ENCODE assay signal across 19 cellular contexts in genomic region chr22:35842519-35842913, GRCh38.
A peak's percentile ranks its signal among the peaks of the same experiment; 100 is the strongest.
DNase-seq lines count a peak whose midpoint lies in the region; TF ChIP-seq lines count a peak whose summit lies in the region.
"Had no signal": no experiment of that assay in that cellular context is flagged by ENCODE, and none has a peak within 500 bp of the region (broad histone marks: within the 10 kb centered on the region; RNA-seq: fewer than 3 reads in every experiment).

No MANE protein-coding gene starts in this region.

- H3K4me3 ChIP-seq in MM.1S (ENCODE audit: low read length): no peak overlapping the region
- H3K4me3 ChIP-seq in ectodermal cell (ENCODE audit: insufficient read depth, low read depth, low read length): no peak overlapping the region
- no peak overlapping the region for H3K4me3 ChIP-seq in sigmoid colon
- H3K4me3 ChIP-seq: lung, stomach, upper lobe of left lung had no signal

- H3K27me3 ChIP-seq in MM.1S (replicated peaks; ENCODE audit: insufficient read depth, low read length): no peaks in the 10 kb centered on the region
- no peaks in the 10 kb centered on the region for H3K27me3 ChIP-seq in ectodermal cell (ENCODE audit: control insufficient read depth, insufficient read depth, low read length, poor library complexity, severe bottlenecking)
- no peaks in the 10 kb centered on the region for H3K27me3 ChIP-seq in sigmoid colon
- H3K27me3 ChIP-seq: stomach, upper lobe of left lung had no signal

- WGBS in ectodermal cell, 2 experiments: 82 to 88% methylated on average over 1 of the region's 1 CpG
- 93 to 97% methylated on average over 1 of the region's 1 CpG for WGBS in sigmoid colon, 2 donors

- no peaks in the 10 kb centered on the region for H3K9me2 ChIP-seq in MM.1S (replicated peaks; ENCODE audit: insufficient read depth, low read length)

- H3K4me2 ChIP-seq in MM.1S (ENCODE audit: low read depth, low read length): peak overlapping the region; percentile 22; the same call in 1 of the 2 replicates

- peaks cover 21% of the 10 kb centered on the region for H3K79me2 ChIP-seq in MM.1S (ENCODE audit: low read length)

- H3K4me1 ChIP-seq in MM.1S (ENCODE audit: low read length) (peaks cover 29% of the 10 kb centered on the region), ectodermal cell (ENCODE audit: control insufficient read depth, insufficient read depth, low read length) (peaks cover 4% of the 10 kb centered on the region), sigmoid colon (peaks cover 0 to 69% (median 38%) of the 10 kb centered on the region in 4 donors)

- H3F3A ChIP-seq in MM.1S (ENCODE audit: insufficient read depth, low read length): peaks cover 21% of the 10 kb centered on the region

- H2AFZ ChIP-seq in MM.1S (ENCODE audit: low read length): no peak overlapping the region

- TF ChIP-seq POLR2A in sigmoid colon (IDR thresholded peaks at IDR 0.05): no peak

- no peaks in the 10 kb centered on the region for H3K36me3 ChIP-seq in MM.1S (replicated peaks; ENCODE audit: insufficient read depth, low read length)
- H3K36me3 ChIP-seq in ectodermal cell (ENCODE audit: control insufficient read depth, insufficient read depth, low read length): no peaks in the 10 kb centered on the region
- H3K36me3 ChIP-seq in sigmoid colon: no peaks in the 10 kb centered on the region
- H3K36me3 ChIP-seq: stomach, upper lobe of left lung had no signal

- TF ChIP-seq EP300 in sigmoid colon (IDR thresholded peaks at IDR 0.05): no peak

- H4K20me1 ChIP-seq in MM.1S (ENCODE audit: insufficient read depth, low read length): no peaks in the 10 kb centered on the region

- H3K27ac ChIP-seq in MM.1S (ENCODE audit: low read length) (peak overlapping the region; percentile 8; the same call in 1 of the 2 replicates), ectodermal cell (ENCODE audit: insufficient read depth, low read depth, low read length, poor library complexity, severe bottlenecking) (peak overlapping the region; percentile 11), sigmoid colon (peak overlapping the region in 3 of 4 donors; percentile 37 to 86 (median 85))
- H3K27ac ChIP-seq: 22Rv1, epithelial cell of prostate had no signal

- no peak for TF ChIP-seq CTCF in MM.1S (IDR thresholded peaks at IDR 0.05; ENCODE audit: low read length)
- no peak for TF ChIP-seq CTCF in sigmoid colon (IDR thresholded peaks at IDR 0.05)

- intact Hi-C loops in sigmoid colon (cut with DNase I): loop anchor here (5.0 kb wide), 1 partner anchor 65 kb away; no protein-coding TSS in a partner anchor

- no peak overlapping the region for H3K9ac ChIP-seq in MM.1S (ENCODE audit: low read length)

- H3K9me3 ChIP-seq in MM.1S (replicated peaks; ENCODE audit: insufficient read depth, low read length) (no peaks in the 10 kb centered on the region), ectodermal cell (ENCODE audit: control insufficient read depth, low read length) (no peaks in the 10 kb centered on the region), sigmoid colon (no peaks in the 10 kb centered on the region)
- H3K9me3 ChIP-seq: stomach, upper lobe of left lung had no signal

- DNase-seq in DMS 273 (lab: John Stamatoyannopoulos, UW; ENCODE audit: unreplicated experiment): peak; percentile 24
- no peak for DNase-seq in DMS 273 treated with DMSO at 0.1 percent for 48 hours (lab: John Stamatoyannopoulos, UW)
- no peak for DNase-seq in MM.1S
- no peak for DNase-seq in sigmoid colon
- DNase-seq in D341Med (ENCODE audit: low spot score): no peak
- DNase-seq in RKO (ENCODE audit: low spot score): no peak
- no peak for DNase-seq in activated CD4-positive, CD25-positive, alpha-beta regulatory T cell treated with anti-CD3 and anti-CD28 coated beads, Interleukin-2, amount 50 U/mL, for 72 hours
- DNase-seq: activated CD4-positive, alpha-beta memory T cell treated with anti-CD3 and anti-CD28 coated beads, Interleukin-2, amount 10 ng/mL, durations not matched to agents 7 days and 5 days; activated naive CD8-positive, alpha-beta T cell treated with anti-CD3 and anti-CD28 coated beads, Interleukin-2, amount 10 ng/mL, durations not matched to agents 7 days and 5 days; DMS79; KG1; NCI-H1694; NCI-H2171; stomach had no signal

Comparison
In these comparisons a context has a peak if more than half of its experiments do, and no peak if none do; other contexts are left out.
1. H3K27ac ChIP-seq: peak in every context shown above with its lines; median percentile 85 in sigmoid colon; 11 in ectodermal cell; 8 in MM.1S.